ENCODE assay signal across 1 cellular context in genomic region chr4:87100093-87100634, GRCh38.
TF ChIP-seq lines count a peak whose summit lies in the region.

No MANE protein-coding gene starts in this region.

TF ChIP-seq in GM23338, 12 proteins besides CTCF, POLR2A, EP300 and RAD21 (continued from another document):
- TF ChIP-seq ZNF462 (CRISPR knock-in tag; IDR thresholded peaks at IDR 0.05) (no peak), EZH2 (IDR thresholded peaks at IDR 0.05; ENCODE audit: low read depth, unreplicated experiment) (no peak), JUNB (IDR thresholded peaks at IDR 0.05; ENCODE audit: unreplicated experiment) (no peak), REST (IDR thresholded peaks at IDR 0.05; ENCODE audit: unreplicated experiment) (no peak)
